ENCODE assay signal across 5 cellular contexts in genomic region chr5:109180668-109181067, GRCh38.
"Had no signal": no experiment of that assay in that cellular context is flagged by ENCODE, and none has a peak within 500 bp of the region (broad histone marks: within the 10 kb centered on the region; RNA-seq: fewer than 3 reads in every experiment).

No MANE protein-coding gene starts in this region.

- H3K27ac ChIP-seq: HL-60 had no signal

- H3K4me3 ChIP-seq: K562 had no signal

- DNase-seq: IMR-90, KBM-7, KG1 had no signal
